ENCODE assay signal across 30 cellular contexts in the genomic region with DNA sequence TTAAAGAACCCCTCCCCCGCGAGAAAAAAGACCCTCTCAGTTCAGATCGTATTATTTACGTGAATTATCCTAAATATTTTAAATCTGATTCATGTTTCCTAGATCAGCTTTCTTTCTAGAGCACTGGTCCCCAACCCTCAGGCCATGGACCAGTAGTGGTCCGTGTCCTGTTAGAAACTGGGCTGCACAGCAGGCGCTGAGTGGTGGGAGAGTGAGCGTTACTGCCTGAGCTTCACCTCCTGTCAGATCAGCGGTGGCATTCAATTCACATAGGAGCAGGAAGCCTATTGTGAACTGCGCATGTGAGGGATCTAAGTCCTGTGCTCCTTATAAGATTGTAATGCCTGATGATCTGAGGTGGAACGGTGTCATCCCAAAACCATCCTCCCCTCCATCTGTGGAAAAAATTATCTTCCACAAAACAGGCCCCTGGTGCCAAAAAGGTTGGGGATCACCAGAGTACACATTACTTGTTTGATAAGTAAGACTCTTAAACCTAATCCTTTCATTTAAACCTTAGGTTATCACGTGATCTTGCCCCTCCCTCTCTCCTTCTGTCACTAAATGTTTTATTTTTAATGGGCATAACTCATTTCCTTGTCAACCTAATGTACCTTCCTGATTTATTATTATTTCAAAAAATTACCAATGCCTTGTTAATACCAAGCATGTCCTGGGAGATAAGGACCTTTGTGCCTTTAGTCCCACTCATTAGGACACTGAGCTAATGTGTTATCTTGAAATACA.
"Had no signal": no experiment of that assay in that cellular context is flagged by ENCODE, and none has a peak within 500 bp of the region (broad histone marks: within the 10 kb centered on the region; RNA-seq: fewer than 3 reads in every experiment).

No MANE protein-coding gene starts in this region.

- H3K9me3 Mint-ChIP-seq: activated T-helper 1 cell treated with anti-CD3 and anti-CD28 coated beads, Interleukin-12 subunit alpha, Interleukin-12 subunit beta, Interleukin-2, Interleukin-4 antibody, amounts not matched to agents 30 ng/mL and 10 ng/mL and 1 ng/mL, durations not matched to agents 14 hours and 24 hours and 36 hours; T-helper 1 cell treated with Interleukin-12 subunit alpha and Interleukin-12 subunit beta and Interleukin-4 antibody, amounts not matched to agents 30 μg/mL and 1 μg/mL, for 36 hours; T-helper 2 cell treated with Interferon-gamma antibody and Interleukin-4, amounts not matched to agents 5 μg/mL and 100 μg/mL, for 36 hours had no signal

- H3K36me3 ChIP-seq: adrenal gland, breast epithelium, SJSA1 had no signal

- H3K36me3 Mint-ChIP-seq: activated CD4-positive, alpha-beta memory T cell treated with anti-CD3 and anti-CD28 coated beads for 36 hours; activated naive CD4-positive, alpha-beta T cell treated with anti-CD3 and anti-CD28 coated beads, Interleukin-2, amount 50 U/mL, for 72 hours had no signal

- H3K4me3 Mint-ChIP-seq: activated CD4-positive, alpha-beta memory T cell treated with anti-CD3 and anti-CD28 coated beads for 36 hours; activated CD4-positive, alpha-beta T cell treated with anti-CD3 and anti-CD28 coated beads for 36 hours; activated naive CD4-positive, alpha-beta T cell treated with anti-CD3 and anti-CD28 coated beads for 36 hours; activated T-cell treated with anti-CD3 and anti-CD28 coated beads, Interleukin-2, amount 50 U/mL, for 4 hours; activated T-helper 1 cell treated with anti-CD3 and anti-CD28 coated beads, Interleukin-12 subunit alpha, Interleukin-12 subunit beta, Interleukin-2, Interleukin-4 antibody, amounts not matched to agents 30 ng/mL and 10 ng/mL and 1 ng/mL, durations not matched to agents 14 hours and 24 hours and 36 hours; T-helper 1 cell treated with Interleukin-12 subunit alpha and Interleukin-12 subunit beta and Interleukin-4 antibody, amounts not matched to agents 30 μg/mL and 1 μg/mL, for 36 hours; T-helper 2 cell treated with Interferon-gamma antibody and Interleukin-4, amounts not matched to agents 5 μg/mL and 100 μg/mL, for 36 hours had no signal

- ATAC-seq: activated CD4-positive, alpha-beta T cell treated with anti-CD3 and anti-CD28 coated beads for 36 hours; activated naive CD4-positive, alpha-beta T cell treated with anti-CD3 and anti-CD28 coated beads, Interleukin-2, amount 50 U/mL, for 72 hours; activated T-cell treated with anti-CD3 and anti-CD28 coated beads, Interleukin-2, amount 50 U/mL, for 4 hours; body of pancreas; Panc1 had no signal

- H3K4me1 Mint-ChIP-seq: activated CD4-positive, alpha-beta T cell treated with anti-CD3 and anti-CD28 coated beads for 36 hours had no signal

- H3K27me3 Mint-ChIP-seq: activated CD4-positive, alpha-beta memory T cell treated with anti-CD3 and anti-CD28 coated beads for 36 hours; activated CD4-positive, alpha-beta T cell treated with anti-CD3 and anti-CD28 coated beads for 36 hours had no signal

- H3K9ac ChIP-seq: SK-N-SH had no signal

- H3K27ac ChIP-seq: adrenal gland, body of pancreas, breast epithelium, SJSA1 had no signal

- H3K4me2 ChIP-seq: SK-N-SH had no signal

- H3K27me3 ChIP-seq: adrenal gland, body of pancreas, breast epithelium, SJSA1 had no signal

- H3K4me3 ChIP-seq: adrenal gland, body of pancreas, breast epithelium, SJSA1 had no signal

- H3K4me1 ChIP-seq: adrenal gland, body of pancreas, breast epithelium had no signal

- H3K27ac Mint-ChIP-seq: activated CD4-positive, alpha-beta memory T cell treated with anti-CD3 and anti-CD28 coated beads for 36 hours; activated CD4-positive, alpha-beta T cell treated with anti-CD3 and anti-CD28 coated beads for 36 hours; activated naive CD4-positive, alpha-beta T cell treated with anti-CD3 and anti-CD28 coated beads for 36 hours; activated naive CD4-positive, alpha-beta T cell treated with anti-CD3 and anti-CD28 coated beads, Interleukin-2, amount 50 U/mL, for 72 hours; activated T-helper 1 cell treated with anti-CD3 and anti-CD28 coated beads, Interleukin-12 subunit alpha, Interleukin-12 subunit beta, Interleukin-2, Interleukin-4 antibody, amounts not matched to agents 30 ng/mL and 10 ng/mL and 1 ng/mL, durations not matched to agents 14 hours and 24 hours and 36 hours; T-helper 1 cell treated with Interleukin-12 subunit alpha and Interleukin-12 subunit beta and Interleukin-4 antibody, amounts not matched to agents 30 μg/mL and 1 μg/mL, for 36 hours; T-helper 2 cell treated with Interferon-gamma antibody and Interleukin-4, amounts not matched to agents 5 μg/mL and 100 μg/mL, for 36 hours had no signal

- DNase-seq: activated CD4-positive, alpha-beta memory T cell treated with anti-CD3 and anti-CD28 coated beads for 36 hours; activated CD4-positive, alpha-beta T cell treated with anti-CD3 and anti-CD28 coated beads for 36 hours; activated CD4-positive, alpha-beta T cell treated with anti-CD3 and anti-CD28 coated beads, Interleukin-2, amount 50 U/mL, for 1 hour; activated CD8-positive, alpha-beta memory T cell treated with anti-CD3 and anti-CD28 coated beads, Interleukin-2, amount 50 U/mL, for 4 hours; activated gamma-delta T cell treated with Interleukin-2 at 50 U/mL for 16 hours; activated naive CD4-positive, alpha-beta T cell treated with anti-CD3 and anti-CD28 coated beads for 36 hours; activated T-cell treated with anti-CD3 and anti-CD28 coated beads for 4 hours; activated T-cell treated with anti-CD3 and anti-CD28 coated beads, Interleukin-2, amount 50 U/mL, for 4 hours; adrenal gland; body of pancreas; NCI-H1092 treated with DMSO at 0.1 percent for 48 hours; NCI-H1417; NCI-H187 treated with DMSO at 0.1 percent for 48 hours; NCI-H2081; NCI-H2171 treated with DMSO at 0.1 percent for 48 hours; NCI-H2227 treated with DMSO at 0.1 percent for 48 hours; NCI-H446; NCI-H510A treated with DMSO at 0.1 percent for 48 hours; NCI-H526 treated with DMSO at 0.1 percent for 48 hours; NCI-H774; SHP77 treated with DMSO at 0.1 percent for 48 hours; SK-N-SH had no signal

- H3K9me3 ChIP-seq: adrenal gland, body of pancreas, breast epithelium, SJSA1, SK-N-SH had no signal

- FAIRE-seq: astrocyte had no signal
